In the genomic region with DNA sequence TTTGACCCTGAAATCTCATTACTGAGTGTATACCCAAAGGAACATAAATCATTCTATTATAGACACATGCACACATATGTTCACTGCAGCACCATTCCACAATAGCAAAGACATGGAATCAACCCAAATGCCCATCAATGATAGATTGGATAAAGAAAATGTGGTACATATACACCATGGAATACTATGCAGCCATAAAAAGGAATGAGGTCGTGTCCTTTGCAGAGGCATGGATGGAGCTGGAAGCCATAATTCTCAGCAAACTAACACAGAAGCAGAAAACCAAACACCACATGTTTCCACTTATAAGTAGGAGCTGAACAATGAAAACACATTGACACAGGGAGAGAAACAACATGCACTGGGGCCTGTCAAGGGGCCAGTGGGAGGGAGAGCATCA, we compare ENCODE assay signal across 11 cellular contexts. TPM values are rescaled to one million over a fixed set of nuclear protein-coding genes. Genes with fewer than 3 reads are reported as not detected.
"Had no signal": no experiment of that assay in that cellular context is flagged by ENCODE, and none has a peak within 500 bp of the region (broad histone marks: within the 10 kb centered on the region; RNA-seq: fewer than 3 reads in every experiment).

No MANE protein-coding gene starts in this region.

RNA-seq across cellular contexts. Expression of a gene that starts 21.0 kb away (rescaled TPM):
- total RNA-seq: activated B cell treated with CpG ODN at 0.5 μM for 24 hours; activated CD4-positive, alpha-beta memory T cell treated with anti-CD3 and anti-CD28 coated beads for 36 hours; activated CD4-positive, alpha-beta memory T cell treated with anti-CD3 and anti-CD28 coated beads, Interleukin-2, amount 10 ng/mL, durations not matched to agents 7 days and 5 days; activated CD4-positive, alpha-beta T cell treated with anti-CD3 and anti-CD28 coated beads, Interleukin-2, amount 10 ng/mL, durations not matched to agents 24 days and 14 days; activated CD4-positive, alpha-beta T cell treated with anti-CD3 and anti-CD28 coated beads, Interleukin-2, amount 10 ng/mL, durations not matched to agents 7 days and 5 days; activated CD8-positive, alpha-beta memory T cell treated with anti-CD3 and anti-CD28 coated beads for 36 hours; activated CD8-positive, alpha-beta memory T cell treated with anti-CD3 and anti-CD28 coated beads, Interleukin-2, amount 10 ng/mL, durations not matched to agents 7 days and 5 days; activated CD8-positive, alpha-beta T cell treated with anti-CD3 and anti-CD28 coated beads for 36 hours; activated CD8-positive, alpha-beta T cell treated with anti-CD3 and anti-CD28 coated beads, Interleukin-2, amount 10 ng/mL, durations not matched to agents 7 days and 5 days; T-helper 1 cell treated with Interleukin-12 subunit alpha and Interleukin-12 subunit beta and Interleukin-4 antibody, amounts not matched to agents 30 ng/mL and 1 ng/mL, for 36 hours; T-helper 2 cell treated with Interferon-gamma antibody and Interleukin-4, amounts not matched to agents 100 ng/mL and 5 ng/mL, for 36 hours had no signal
